ENCODE assay signal across 12 cellular contexts in genomic region chr2:190583507-190584337, GRCh38. TPM values are rescaled to one million over a fixed set of nuclear protein-coding genes. Genes with fewer than 3 reads are reported as not detected.
A peak's percentile ranks its signal among the peaks of the same experiment; 100 is the strongest.
DNase-seq lines count a peak whose midpoint lies in the region; ATAC-seq and TF ChIP-seq lines count a peak whose summit lies in the region.
"Had no signal": no experiment of that assay in that cellular context is flagged by ENCODE, and none has a peak within 500 bp of the region (broad histone marks: within the 10 kb centered on the region; RNA-seq: fewer than 3 reads in every experiment).

No MANE protein-coding gene starts in this region.

- WGBS in heart left ventricle, 4 donors = 57 to 68% (median 63%) methylated on average over 4 of the region's 4 CpGs

- no peak overlapping the region for H3K4me3 ChIP-seq in heart left ventricle
- H3K4me3 ChIP-seq: ovary had no signal

- no peak for TF ChIP-seq POLR2A in heart left ventricle (IDR thresholded peaks at IDR 0.05)

- peaks cover 3 to 52% (median 32%) of the 10 kb centered on the region in 12 donors for H3K4me1 ChIP-seq in heart left ventricle

- H3K9me3 ChIP-seq in heart left ventricle = no peaks in the 10 kb centered on the region
- H3K9me3 ChIP-seq: ovary had no signal

- H3K36me3 ChIP-seq in heart left ventricle = no peaks in the 10 kb centered on the region
- H3K36me3 ChIP-seq: ovary had no signal

- DNase-seq in heart left ventricle (peak; percentile 64 to 86 (median 69)), activated gamma-delta T cell (lab: John Stamatoyannopoulos, UW) (no peak), SIG-M5 treated with dmso at 0.1 percent for 504 hours (lab: John Stamatoyannopoulos, UW; ENCODE audit: unreplicated experiment) (no peak), posterior vena cava (ENCODE audit: low spot score) (no peak), NCI-H82 treated with DMSO at 0.1 percent for 48 hours (lab: John Stamatoyannopoulos, UW; ENCODE audit: unreplicated experiment) (no peak)
- DNase-seq: EL, T-cell had no signal

- TF ChIP-seq CTCF in heart left ventricle (IDR thresholded peaks at IDR 0.05) = no peak

- ATAC-seq in GM18511 (IDR thresholded peaks at IDR 0.05; ENCODE audit: unreplicated experiment) (peak; percentile 82), GM21528 (IDR thresholded peaks at IDR 0.05; ENCODE audit: low FRiP score, unreplicated experiment) (peak; percentile 84), HG03432 (IDR thresholded peaks at IDR 0.05; ENCODE audit: unreplicated experiment) (peak; percentile 76), heart left ventricle (peak; percentile 25 to 74 (median 38))
- ATAC-seq: T-cell had no signal

- intact Hi-C loops in heart left ventricle (cut with DNase I) = loop anchor here in 6 of 10 donors (1.0 to 10.0 kb wide), 7 partner anchors 46 to 69 kb away; partner anchors contain the start of genes NAB1 (in 3 of the 6) and NEMP2 (in 1 of the 6)
- intact Hi-C loops in posterior vena cava (cut with DNase I) = no loop called here

- peak overlapping the region in 11 of 12 donors; percentile 44 to 71 (median 54) for H3K27ac ChIP-seq in heart left ventricle
- H3K27ac ChIP-seq: KMS-11, ovary had no signal

- H3K27me3 ChIP-seq in heart left ventricle = no peaks in the 10 kb centered on the region
- H3K27me3 ChIP-seq: ovary had no signal

RNA-seq across cellular contexts. Expression of gene NEMP2, which starts 49.2 kb away (rescaled TPM):
- total RNA-seq in heart left ventricle (1 to 10 TPM in 8 of 9 donors, under 1 TPM in 1; 0.63 to 4.6 (median 2.4) TPM), posterior vena cava (1 to 10 TPM; 5.0 to 6.8 TPM)
- under 1 TPM; 0.42 to 0.73 TPM for polyA plus RNA-seq in heart left ventricle

Comparison
In these comparisons a context has a peak if more than half of its experiments do, and no peak if none do; other contexts are left out.
1. DNase-seq: peak in heart left ventricle (5 of 5); none in activated gamma-delta T cell (single experiment), SIG-M5 treated with dmso at 0.1 percent for 504 hours (single experiment), posterior vena cava (single experiment) and NCI-H82 treated with DMSO at 0.1 percent for 48 hours (single experiment).
2. intact Hi-C loops: an anchor here in heart left ventricle (1.0 to 10.0 kb wide); none called in posterior vena cava.
3. Peak in every context shown above with its lines, with median percentiles within 50 percentile points of each other: ATAC-seq.